1 cellular context compared by ENCODE assay signal in genomic region chr11:83118814-83119213, GRCh38.
TF ChIP-seq lines count a peak whose summit lies in the region.

No MANE protein-coding gene starts in this region.

TF ChIP-seq in K562, 482 proteins besides CTCF, POLR2A, EP300 and RAD21:
- no peak for TF ChIP-seq DEAF1 (CRISPR knock-in tag; IDR thresholded peaks at IDR 0.05)
- TF ChIP-seq KAT2B (IDR thresholded peaks at IDR 0.05; ENCODE audit: low read depth, low read length), result no peak
- TF ChIP-seq FOXA3 (CRISPR knock-in tag; conservative IDR thresholded peaks at IDR 0.05 in 1 of 2, IDR thresholded peaks at IDR 0.05 in 1 of 2), result no peak
- TF ChIP-seq FOXK1 (CRISPR knock-in tag; IDR thresholded peaks at IDR 0.05; ENCODE audit: borderline replicate concordance), result no peak
- TF ChIP-seq PPARD (CRISPR knock-in tag; IDR thresholded peaks at IDR 0.05), result no peak
- TF ChIP-seq CC2D1A (IDR thresholded peaks at IDR 0.05), result no peak
- TF ChIP-seq HES1 (IDR thresholded peaks at IDR 0.05; ENCODE audit: low read depth), result no peak
- TF ChIP-seq KDM4B (IDR thresholded peaks at IDR 0.05; ENCODE audit: borderline replicate concordance in 2 of 2, low read depth in 1 of 2), result no peak
- TF ChIP-seq ZBTB1 (CRISPR knock-in tag; IDR thresholded peaks at IDR 0.05; ENCODE audit: borderline replicate concordance, low read depth), result no peak
- no peak for TF ChIP-seq NR2C1 (IDR thresholded peaks at IDR 0.05)
- no peak for TF ChIP-seq NR2C1 (tag; IDR thresholded peaks at IDR 0.05)
- TF ChIP-seq ZNF316 (IDR thresholded peaks at IDR 0.05), result no peak
- TF ChIP-seq CEBPB (tag; IDR thresholded peaks at IDR 0.05), result no peak
- no peak for TF ChIP-seq YY1 (IDR thresholded peaks at IDR 0.05; ENCODE audit: borderline replicate concordance in 1 of 3, control insufficient read depth in 1 of 3, extremely low read depth in 1 of 3, insufficient read depth in 3 of 3, insufficient read length in 1 of 3, insufficient replicate concordance in 2 of 3, low read depth in 1 of 3, low read length in 2 of 3)
- no peak for TF ChIP-seq BHLHE40 (IDR thresholded peaks at IDR 0.05; ENCODE audit: low read length)
- TF ChIP-seq MCM5 (IDR thresholded peaks at IDR 0.05; ENCODE audit: low read depth), result no peak
- TF ChIP-seq FOXJ3 (CRISPR knock-in tag; IDR thresholded peaks at IDR 0.05), result no peak
- TF ChIP-seq, protein P1, sequence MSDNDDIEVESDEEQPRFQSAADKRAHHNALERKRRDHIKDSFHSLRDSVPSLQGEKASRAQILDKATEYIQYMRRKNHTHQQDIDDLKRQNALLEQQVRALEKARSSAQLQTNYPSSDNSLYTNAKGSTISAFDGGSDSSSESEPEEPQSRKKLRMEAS (CRISPR knock-in tag; IDR thresholded peaks at IDR 0.05), result no peak
- TF ChIP-seq MTA2 (IDR thresholded peaks at IDR 0.05; ENCODE audit: low read depth), result no peak
- TF ChIP-seq CREM (IDR thresholded peaks at IDR 0.05; ENCODE audit: low read depth), result no peak
